ENCODE assay signal across 19 cellular contexts in the genomic region with DNA sequence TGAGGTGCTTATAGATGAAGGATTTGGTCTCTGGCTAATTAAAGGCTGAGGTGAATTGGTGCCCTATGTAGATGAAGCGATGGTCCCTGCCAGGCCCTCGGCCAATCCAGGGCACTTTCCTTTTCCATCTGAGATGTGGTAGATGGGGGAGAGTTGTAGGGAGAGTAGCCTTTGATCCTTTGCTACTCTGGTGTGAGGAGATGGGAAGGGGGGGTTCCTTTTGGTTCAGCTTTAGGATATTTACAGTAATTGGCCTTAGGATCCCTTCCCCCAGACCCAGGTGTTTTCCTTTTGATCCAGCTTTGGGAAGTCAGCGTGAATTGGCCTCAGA.
"Had no signal": no experiment of that assay in that cellular context is flagged by ENCODE, and none has a peak within 500 bp of the region (broad histone marks: within the 10 kb centered on the region; RNA-seq: fewer than 3 reads in every experiment).

No MANE protein-coding gene starts in this region.

- H3K36me3 ChIP-seq: adrenal gland, lower lobe of right lung had no signal

- DNase-seq: activated CD4-positive, alpha-beta T cell treated with anti-CD3 and anti-CD28 coated beads for 36 hours; activated CD8-positive, alpha-beta memory T cell treated with anti-CD3 and anti-CD28 coated beads, Interleukin-2, amount 50 U/mL, for 48 hours; activated CD8-positive, alpha-beta T cell treated with anti-CD3 and anti-CD28 coated beads, Interleukin-2, amount 10 ng/mL, durations not matched to agents 7 days and 5 days; activated naive CD4-positive, alpha-beta T cell treated with Interleukin-2 at 50 U/mL for 16 hours; adrenal gland; glutamatergic neuron; immature natural killer cell; left cardiac atrium; lower lobe of right lung; mucosa of descending colon; naive thymus-derived CD8-positive, alpha-beta T cell; occipital lobe; stimulated activated CD4-positive, alpha-beta T cell treated with anti-CD3 and anti-CD28 coated beads, Interleukin-4, amount 100 ng/mL, for 1 hour; stimulated activated CD8-positive, alpha-beta memory T cell treated with anti-CD3 and anti-CD28 coated beads, Interleukin-4, amount 100 ng/mL, for 48 hours; stimulated activated naive CD8-positive, alpha-beta T cell treated with anti-CD3 and anti-CD28 coated beads, Interleukin-15, amount 100 ng/mL, for 72 hours; T-cell had no signal

- H3K27me3 ChIP-seq: adrenal gland had no signal

- H3K27me3 Mint-ChIP-seq: central memory CD8-positive, alpha-beta T cell; stimulated activated naive CD8-positive, alpha-beta T cell treated with anti-CD3 and anti-CD28 coated beads, Interleukin-15, amount 100 ng/mL, for 72 hours had no signal

- H3K27ac Mint-ChIP-seq: activated T-helper 1 cell treated with anti-CD3 and anti-CD28 coated beads, Interleukin-12 subunit alpha, Interleukin-12 subunit beta, Interleukin-2, Interleukin-4 antibody, amounts not matched to agents 30 ng/mL and 10 ng/mL and 1 ng/mL, durations not matched to agents 14 hours and 24 hours and 36 hours had no signal

- H3K36me3 Mint-ChIP-seq: T-cell had no signal

- H3K4me1 ChIP-seq: lower lobe of right lung had no signal

- H3K27ac ChIP-seq: adrenal gland, lower lobe of right lung, VCaP had no signal

- H3K9me3 Mint-ChIP-seq: immature natural killer cell had no signal

- H3K4me3 ChIP-seq: mucosa of descending colon had no signal

- ATAC-seq: activated CD4-positive, alpha-beta T cell treated with anti-CD3 and anti-CD28 coated beads for 36 hours; activated CD8-positive, alpha-beta T cell treated with anti-CD3 and anti-CD28 coated beads, Interleukin-2, amount 10 ng/mL, durations not matched to agents 7 days and 5 days; left cardiac atrium; mucosa of descending colon; naive thymus-derived CD8-positive, alpha-beta T cell; stimulated activated naive CD8-positive, alpha-beta T cell treated with anti-CD3 and anti-CD28 coated beads, Interleukin-15, amount 100 ng/mL, for 72 hours had no signal

- H3K9me3 ChIP-seq: adrenal gland, lower lobe of right lung, mucosa of descending colon had no signal
